Comparison of ENCODE assay signal across 16 cellular contexts in the genomic region with DNA sequence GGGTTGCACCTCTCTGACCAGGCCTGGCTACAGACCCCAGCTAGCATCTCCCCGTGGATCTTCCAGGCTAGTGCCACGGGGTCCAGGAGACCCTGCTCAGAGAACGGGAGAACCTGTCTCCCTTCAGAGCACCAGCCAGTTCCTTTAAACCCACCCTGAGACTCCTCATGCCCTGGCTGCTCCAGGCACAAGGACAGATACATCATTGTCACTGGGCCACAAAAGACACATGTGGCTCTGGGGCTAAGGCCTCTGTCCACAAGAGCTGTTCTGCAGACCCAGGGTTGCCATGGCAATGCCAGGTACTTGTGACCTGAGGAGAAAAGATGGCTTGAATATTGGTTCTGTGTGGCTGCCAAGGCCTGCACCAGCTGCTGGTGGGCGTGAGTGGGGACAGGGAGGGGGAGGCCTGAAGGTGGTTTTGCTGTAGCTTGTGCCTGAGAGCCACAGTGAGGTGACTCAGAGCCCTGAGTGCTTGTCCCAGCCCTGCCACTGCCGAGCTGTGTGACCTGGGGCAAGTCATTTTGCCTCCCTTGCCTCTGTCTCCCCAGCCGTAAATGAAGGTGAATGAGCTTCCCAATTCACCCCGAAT. TPM values are rescaled to one million over a fixed set of nuclear protein-coding genes. Genes with fewer than 3 reads are reported as not detected.
A peak's percentile ranks its signal among the peaks of the same experiment; 100 is the strongest.
DNase-seq lines count a peak whose midpoint lies in the region; ATAC-seq and TF ChIP-seq lines count a peak whose summit lies in the region.
"Had no signal": no experiment of that assay in that cellular context is flagged by ENCODE, and none has a peak within 500 bp of the region (broad histone marks: within the 10 kb centered on the region; RNA-seq: fewer than 3 reads in every experiment).

No MANE protein-coding gene starts in this region.

- intact Hi-C loops in ascending aorta (cut with DNase I), result no loop called here

- H3K27ac ChIP-seq in DND-41 (ENCODE audit: low read length) (no peak overlapping the region), ascending aorta (no peak overlapping the region)
- H3K27ac ChIP-seq: right lobe of liver, upper lobe of left lung, VCaP had no signal

- H3K4me1 Mint-ChIP-seq in type B pancreatic cell (ENCODE audit: unreplicated experiment), result peaks cover 7% of the 10 kb centered on the region

- no peak overlapping the region for H3K9ac ChIP-seq in DND-41 (ENCODE audit: low read depth, low read length)

- H4K20me1 ChIP-seq in DND-41 (ENCODE audit: insufficient read depth, low read length), result no peaks in the 10 kb centered on the region; the same call in 1 of the 2 replicates

- no peaks in the 10 kb centered on the region for H3K27me3 ChIP-seq in DND-41 (ENCODE audit: insufficient read depth, low read length, poor library complexity)
- H3K27me3 ChIP-seq in ascending aorta, result no peaks in the 10 kb centered on the region
- H3K27me3 ChIP-seq: right lobe of liver, upper lobe of left lung had no signal

- no peak overlapping the region for H2AFZ ChIP-seq in DND-41 (ENCODE audit: low read depth, low read length)

- DNase-seq in NCI-H2227 (lab: John Stamatoyannopoulos, UW; ENCODE audit: unreplicated experiment) (peak; percentile 24), NCI-H2227 treated with DMSO at 0.1 percent for 48 hours (lab: John Stamatoyannopoulos, UW) (no peak), DND-41 (no peak), NCI-H2196 treated with DMSO at 0.1 percent for 48 hours (lab: John Stamatoyannopoulos, UW; ENCODE audit: unreplicated experiment) (peak; percentile 76), ecto neural progenitor cell (ENCODE audit: low spot score) (peak; percentile 41), ascending aorta (ENCODE audit: low spot score in 2 of 2) (no peak), type B pancreatic cell (ENCODE audit: extremely low spot score, unreplicated experiment) (no peak)
- DNase-seq: CD4-positive, alpha-beta T cell; effector CD4-positive, alpha-beta T cell; NCI-H446 treated with DMSO at 0.1 percent for 48 hours; right lobe of liver; stimulated activated CD4-positive, alpha-beta T cell treated with anti-CD3 and anti-CD28 coated beads, Interleukin-4, amount 100 ng/mL, for 1 hour; upper lobe of left lung had no signal

- H3K36me3 Mint-ChIP-seq in type B pancreatic cell, result no peaks in the 10 kb centered on the region

- H3K4me3 ChIP-seq in DND-41 (ENCODE audit: low read depth in 1 of 2, low read length in 2 of 2) (no peak overlapping the region), ascending aorta (no peak overlapping the region)
- H3K4me3 ChIP-seq: right lobe of liver, upper lobe of left lung had no signal

- H3K9me3 ChIP-seq in DND-41 (ENCODE audit: insufficient read depth, low read length, severe bottlenecking) (no peaks in the 10 kb centered on the region), ascending aorta (no peaks in the 10 kb centered on the region)
- H3K9me3 ChIP-seq: right lobe of liver, upper lobe of left lung had no signal

- H3K4me1 ChIP-seq in DND-41 (ENCODE audit: insufficient read depth, low read length) (no peaks in the 10 kb centered on the region), ascending aorta (no peaks in the 10 kb centered on the region)
- H3K4me1 ChIP-seq: right lobe of liver, upper lobe of left lung had no signal

- TF ChIP-seq CTCF in DND-41 (IDR thresholded peaks at IDR 0.05; ENCODE audit: borderline replicate concordance, extremely low read depth, low read length, poor library complexity, severe bottlenecking) (no peak), ascending aorta (IDR thresholded peaks at IDR 0.05) (no peak), type B pancreatic cell (conservative IDR thresholded peaks at IDR 0.05) (no peak)

- no peak overlapping the region for H3K4me2 ChIP-seq in DND-41 (ENCODE audit: insufficient read depth, low read length)

- peaks cover 25% of the 10 kb centered on the region for H3K27me3 Mint-ChIP-seq in type B pancreatic cell

- H3K27ac Mint-ChIP-seq in type B pancreatic cell, result no peak overlapping the region
- H3K27ac Mint-ChIP-seq: CD4-positive, alpha-beta T cell had no signal

- 0 out of 3 replicates have a peak, but pooled peaks have one; percentile 27 for ATAC-seq in DND-41 (ENCODE audit: insufficient read depth, low read depth)
- no peak for ATAC-seq in GM21717 (IDR thresholded peaks at IDR 0.05; ENCODE audit: unreplicated experiment)
- ATAC-seq: right lobe of liver had no signal

- no peaks in the 10 kb centered on the region for H3K36me3 ChIP-seq in DND-41 (ENCODE audit: insufficient read depth, low read length)
- H3K36me3 ChIP-seq in ascending aorta, result no peaks in the 10 kb centered on the region
- H3K36me3 ChIP-seq: right lobe of liver, upper lobe of left lung had no signal

- no peaks in the 10 kb centered on the region for H3K9me3 Mint-ChIP-seq in type B pancreatic cell
- H3K9me3 Mint-ChIP-seq: CD4-positive, alpha-beta T cell had no signal

- no peak overlapping the region for H3K4me3 Mint-ChIP-seq in type B pancreatic cell
- H3K4me3 Mint-ChIP-seq: CD4-positive, alpha-beta T cell had no signal

- H3K79me2 ChIP-seq in DND-41 (ENCODE audit: insufficient read depth, low read length), result no peaks in the 10 kb centered on the region

RNA-seq across cellular contexts. Expression of gene SAYSD1, which starts 31.8 kb away (rescaled TPM):
- 2.1 TPM for total RNA-seq in ascending aorta
- total RNA-seq in type B pancreatic cell (ENCODE audit: low replicate concordance), result 13.3 and 15.0 TPM in 2 replicates

RNA-seq across cellular contexts. Expression of gene GLP1R, which starts 34.6 kb away (rescaled TPM):
- not detected for total RNA-seq in ascending aorta
- 1.6 and 4.3 TPM in 2 replicates for total RNA-seq in type B pancreatic cell (ENCODE audit: low replicate concordance)
- total RNA-seq: CD4-positive, alpha-beta T cell; MCF 10A; right lobe of liver had no signal

Comparison
In these comparisons a context has a peak if more than half of its experiments do, and no peak if none do; other contexts are left out.
1. DNase-seq: peak in NCI-H2227 (single experiment), NCI-H2196 treated with DMSO at 0.1 percent for 48 hours (single experiment) and ecto neural progenitor cell (single experiment); none in NCI-H2227 treated with DMSO at 0.1 percent for 48 hours (single experiment), DND-41 (single experiment), ascending aorta (0 of 2) and type B pancreatic cell (single experiment).